Comparison of ENCODE assay signal across 1 cellular context in the genomic region with DNA sequence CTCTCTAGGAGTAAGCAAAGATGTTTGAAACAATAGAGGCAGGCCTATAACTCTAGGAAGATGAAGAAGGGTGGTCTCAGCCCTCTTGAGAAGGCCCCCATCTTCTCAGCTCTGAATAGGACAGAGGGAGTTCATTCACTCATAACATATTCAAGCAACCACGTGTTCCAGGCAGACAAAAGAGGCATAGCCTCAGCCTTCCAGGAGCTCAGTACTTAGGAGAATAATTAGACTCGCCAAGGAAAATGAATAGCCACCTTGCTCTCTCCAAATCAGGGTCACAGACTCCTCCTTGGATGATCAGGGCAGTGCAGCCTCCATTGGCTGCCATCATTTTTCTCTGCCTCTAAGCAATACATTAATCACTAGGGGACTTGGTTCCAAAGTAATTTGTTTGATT.
TF ChIP-seq lines count a peak whose summit lies in the region.

No MANE protein-coding gene starts in this region.

TF ChIP-seq in K562, 482 proteins besides CTCF, POLR2A, EP300 and RAD21:
- no peak for TF ChIP-seq RNF2 (IDR thresholded peaks at IDR 0.05)
- no peak for TF ChIP-seq ATF1 (CRISPR knock-in tag; IDR thresholded peaks at IDR 0.05)
- TF ChIP-seq ATF1 (tag; IDR thresholded peaks at IDR 0.05): no peak
- TF ChIP-seq, protein P1, sequence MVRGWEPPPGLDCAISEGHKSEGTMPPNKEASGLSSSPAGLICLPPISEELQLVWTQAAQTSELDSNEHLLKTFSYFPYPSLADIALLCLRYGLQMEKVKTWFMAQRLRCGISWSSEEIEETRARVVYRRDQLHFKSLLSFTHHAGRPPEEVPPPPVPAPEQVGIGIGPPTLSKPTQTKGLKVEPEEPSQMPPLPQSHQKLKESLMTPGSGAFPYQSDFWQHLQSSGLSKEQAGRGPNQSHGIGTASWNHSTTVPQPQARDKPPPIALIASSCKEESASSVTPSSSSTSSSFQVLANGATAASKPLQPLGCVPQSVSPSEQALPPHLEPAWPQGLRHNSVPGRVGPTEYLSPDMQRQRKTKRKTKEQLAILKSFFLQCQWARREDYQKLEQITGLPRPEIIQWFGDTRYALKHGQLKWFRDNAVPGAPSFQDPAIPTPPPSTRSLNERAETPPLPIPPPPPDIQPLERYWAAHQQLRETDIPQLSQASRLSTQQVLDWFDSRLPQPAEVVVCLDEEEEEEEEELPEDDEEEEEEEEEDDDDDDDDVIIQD (CRISPR knock-in tag; IDR thresholded peaks at IDR 0.05): no peak
- TF ChIP-seq, protein P2, sequence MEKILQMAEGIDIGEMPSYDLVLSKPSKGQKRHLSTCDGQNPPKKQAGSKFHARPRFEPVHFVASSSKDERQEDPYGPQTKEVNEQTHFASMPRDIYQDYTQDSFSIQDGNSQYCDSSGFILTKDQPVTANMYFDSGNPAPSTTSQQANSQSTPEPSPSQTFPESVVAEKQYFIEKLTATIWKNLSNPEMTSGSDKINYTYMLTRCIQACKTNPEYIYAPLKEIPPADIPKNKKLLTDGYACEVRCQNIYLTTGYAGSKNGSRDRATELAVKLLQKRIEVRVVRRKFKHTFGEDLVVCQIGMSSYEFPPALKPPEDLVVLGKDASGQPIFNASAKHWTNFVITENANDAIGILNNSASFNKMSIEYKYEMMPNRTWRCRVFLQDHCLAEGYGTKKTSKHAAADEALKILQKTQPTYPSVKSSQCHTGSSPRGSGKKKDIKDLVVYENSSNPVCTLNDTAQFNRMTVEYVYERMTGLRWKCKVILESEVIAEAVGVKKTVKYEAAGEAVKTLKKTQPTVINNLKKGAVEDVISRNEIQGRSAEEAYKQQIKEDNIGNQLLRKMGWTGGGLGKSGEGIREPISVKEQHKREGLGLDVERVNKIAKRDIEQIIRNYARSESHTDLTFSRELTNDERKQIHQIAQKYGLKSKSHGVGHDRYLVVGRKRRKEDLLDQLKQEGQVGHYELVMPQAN (IDR thresholded peaks at IDR 0.05; ENCODE audit: borderline replicate concordance): no peak
- no peak for TF ChIP-seq ZNF644 (tag; IDR thresholded peaks at IDR 0.05; ENCODE audit: low read depth)
- no peak for TF ChIP-seq ZNF311 (CRISPR knock-in tag; IDR thresholded peaks at IDR 0.05)
- TF ChIP-seq, protein P3, sequence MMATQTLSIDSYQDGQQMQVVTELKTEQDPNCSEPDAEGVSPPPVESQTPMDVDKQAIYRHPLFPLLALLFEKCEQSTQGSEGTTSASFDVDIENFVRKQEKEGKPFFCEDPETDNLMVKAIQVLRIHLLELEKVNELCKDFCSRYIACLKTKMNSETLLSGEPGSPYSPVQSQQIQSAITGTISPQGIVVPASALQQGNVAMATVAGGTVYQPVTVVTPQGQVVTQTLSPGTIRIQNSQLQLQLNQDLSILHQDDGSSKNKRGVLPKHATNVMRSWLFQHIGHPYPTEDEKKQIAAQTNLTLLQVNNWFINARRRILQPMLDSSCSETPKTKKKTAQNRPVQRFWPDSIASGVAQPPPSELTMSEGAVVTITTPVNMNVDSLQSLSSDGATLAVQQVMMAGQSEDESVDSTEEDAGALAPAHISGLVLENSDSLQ (IDR thresholded peaks at IDR 0.05): no peak
- TF ChIP-seq XRCC5 (IDR thresholded peaks at IDR 0.05; ENCODE audit: low read depth, low read length): no peak
- TF ChIP-seq PPARD (CRISPR knock-in tag; IDR thresholded peaks at IDR 0.05): no peak
- TF ChIP-seq, protein P4, sequence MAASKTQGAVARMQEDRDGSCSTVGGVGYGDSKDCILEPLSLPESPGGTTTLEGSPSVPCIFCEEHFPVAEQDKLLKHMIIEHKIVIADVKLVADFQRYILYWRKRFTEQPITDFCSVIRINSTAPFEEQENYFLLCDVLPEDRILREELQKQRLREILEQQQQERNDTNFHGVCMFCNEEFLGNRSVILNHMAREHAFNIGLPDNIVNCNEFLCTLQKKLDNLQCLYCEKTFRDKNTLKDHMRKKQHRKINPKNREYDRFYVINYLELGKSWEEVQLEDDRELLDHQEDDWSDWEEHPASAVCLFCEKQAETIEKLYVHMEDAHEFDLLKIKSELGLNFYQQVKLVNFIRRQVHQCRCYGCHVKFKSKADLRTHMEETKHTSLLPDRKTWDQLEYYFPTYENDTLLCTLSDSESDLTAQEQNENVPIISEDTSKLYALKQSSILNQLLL (CRISPR knock-in tag; IDR thresholded peaks at IDR 0.05; ENCODE audit: borderline replicate concordance): no peak
- TF ChIP-seq TCF7L2 (IDR thresholded peaks at IDR 0.05; ENCODE audit: low read depth, low read length): no peak
- TF ChIP-seq, protein P5, sequence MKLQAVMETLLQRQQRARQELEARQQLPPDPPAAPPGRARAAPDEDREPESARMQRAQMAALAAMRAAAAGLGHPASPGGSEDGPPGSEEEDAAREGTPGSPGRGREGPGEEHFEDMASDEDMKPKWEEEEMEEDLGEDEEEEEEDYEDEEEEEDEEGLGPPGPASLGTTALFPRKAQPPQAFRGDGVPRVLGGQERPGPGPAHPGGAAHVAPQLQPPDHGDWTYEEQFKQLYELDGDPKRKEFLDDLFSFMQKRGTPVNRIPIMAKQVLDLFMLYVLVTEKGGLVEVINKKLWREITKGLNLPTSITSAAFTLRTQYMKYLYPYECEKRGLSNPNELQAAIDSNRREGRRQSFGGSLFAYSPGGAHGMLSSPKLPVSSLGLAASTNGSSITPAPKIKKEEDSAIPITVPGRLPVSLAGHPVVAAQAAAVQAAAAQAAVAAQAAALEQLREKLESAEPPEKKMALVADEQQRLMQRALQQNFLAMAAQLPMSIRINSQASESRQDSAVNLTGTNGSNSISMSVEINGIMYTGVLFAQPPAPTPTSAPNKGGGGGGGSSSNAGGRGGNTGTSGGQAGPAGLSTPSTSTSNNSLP (IDR thresholded peaks at IDR 0.05; ENCODE audit: borderline replicate concordance, low read depth, low read length): no peak
TF ChIP-seq in K562: peak in this region for 0.
